Comparison of ENCODE assay signal across 19 cellular contexts in genomic region chr9:88567870-88568269, GRCh38. TPM values are rescaled to one million over a fixed set of nuclear protein-coding genes. Genes with fewer than 3 reads are reported as not detected.
DNase-seq lines count a peak whose midpoint lies in the region; ATAC-seq and TF ChIP-seq lines count a peak whose summit lies in the region.
"Had no signal": no experiment of that assay in that cellular context is flagged by ENCODE, and none has a peak within 500 bp of the region (broad histone marks: within the 10 kb centered on the region; RNA-seq: fewer than 3 reads in every experiment).

No MANE protein-coding gene starts in this region.

- no peak overlapping the region for H3K23ac ChIP-seq in trophoblast cell (ENCODE audit: low read length)

- CTCF ChIA-PET in activated CD8-positive, alpha-beta T cell treated with anti-CD3 and anti-CD28 coated beads for 36 hours (lab: Charles Lee), result no interaction called here
- CTCF ChIA-PET in activated CD8-positive, alpha-beta T cell treated with anti-CD3 and anti-CD28 coated beads, Interleukin-2, amount 10 ng/mL, durations not matched to agents 7 days and 5 days (lab: Charles Lee), result no interaction called here

- H4K8ac ChIP-seq in trophoblast cell (ENCODE audit: low read depth, low read length), result no peak overlapping the region

- no peak overlapping the region for H4K91ac ChIP-seq in trophoblast cell (ENCODE audit: low read depth, low read length)

- no peaks in the 10 kb centered on the region for H3K27me3 Mint-ChIP-seq in activated CD8-positive, alpha-beta T cell treated with anti-CD3 and anti-CD28 coated beads for 36 hours
- peaks cover 4% of the 10 kb centered on the region for H3K27me3 Mint-ChIP-seq in activated CD8-positive, alpha-beta T cell treated with anti-CD3 and anti-CD28 coated beads, Interleukin-2, amount 10 ng/mL, durations not matched to agents 7 days and 5 days (ENCODE audit: low read depth)
- peaks cover 14% of the 10 kb centered on the region for H3K27me3 Mint-ChIP-seq in activated T-helper 17 cell treated with anti-CD3 and anti-CD28 coated beads, Interleukin-2, amount 50 U/mL, for 72 hours

- no peaks in the 10 kb centered on the region for H3K36me3 ChIP-seq in trophoblast cell (ENCODE audit: control insufficient read depth in 1 of 2, insufficient read depth in 2 of 2, low read length in 2 of 2)
- H3K36me3 ChIP-seq: heart left ventricle, ovary, suprapubic skin had no signal

- DNase-seq in activated CD8-positive, alpha-beta T cell treated with anti-CD3 and anti-CD28 coated beads for 36 hours, result peak; percentile 47
- no peak for DNase-seq in activated CD8-positive, alpha-beta T cell treated with anti-CD3 and anti-CD28 coated beads, Interleukin-2, amount 10 ng/mL, durations not matched to agents 7 days and 5 days
- DNase-seq in COLO668 (lab: John Stamatoyannopoulos, UW; ENCODE audit: unreplicated experiment), result no peak
- no peak for DNase-seq in AG20443 (ENCODE audit: low spot score)
- no peak for DNase-seq in trophoblast cell
- DNase-seq: Caco-2, heart left ventricle, KG1, mucosa of descending colon, NCI-H1417, ovary had no signal

- no peak overlapping the region for H2BK12ac ChIP-seq in trophoblast cell (ENCODE audit: low read length)

- H3K14ac ChIP-seq in trophoblast cell (ENCODE audit: low read length), result no peak overlapping the region

- H3K9ac ChIP-seq in trophoblast cell (ENCODE audit: low read length), result no peak overlapping the region

- no peak overlapping the region for H3K4me3 ChIP-seq in trophoblast cell (ENCODE audit: low read depth, low read length)
- H3K4me3 ChIP-seq: coronary artery, heart left ventricle, mucosa of descending colon, ovary, SK-N-MC, smooth muscle cell, suprapubic skin had no signal

- no peak overlapping the region for H2AFZ ChIP-seq in trophoblast cell (ENCODE audit: insufficient read depth, low read length, poor library complexity)

- intact Hi-C loops in activated CD8-positive, alpha-beta T cell treated with anti-CD3 and anti-CD28 coated beads for 36 hours (cut with micrococcal nuclease), result no loop called here

- no peak overlapping the region for H3K4ac ChIP-seq in trophoblast cell (ENCODE audit: low read depth, low read length)

- H3K9me3 Mint-ChIP-seq in activated CD8-positive, alpha-beta T cell treated with anti-CD3 and anti-CD28 coated beads for 36 hours, result no peaks in the 10 kb centered on the region
- no peaks in the 10 kb centered on the region for H3K9me3 Mint-ChIP-seq in activated CD8-positive, alpha-beta T cell treated with anti-CD3 and anti-CD28 coated beads, Interleukin-2, amount 10 ng/mL, durations not matched to agents 7 days and 5 days (ENCODE audit: insufficient read depth)
- no peaks in the 10 kb centered on the region for H3K9me3 Mint-ChIP-seq in activated T-helper 17 cell treated with anti-CD3 and anti-CD28 coated beads, Interleukin-2, amount 50 U/mL, for 72 hours

- no peak overlapping the region for H3K4me3 Mint-ChIP-seq in activated CD8-positive, alpha-beta T cell treated with anti-CD3 and anti-CD28 coated beads for 36 hours
- no peak overlapping the region for H3K4me3 Mint-ChIP-seq in activated CD8-positive, alpha-beta T cell treated with anti-CD3 and anti-CD28 coated beads, Interleukin-2, amount 10 ng/mL, durations not matched to agents 7 days and 5 days
- H3K4me3 Mint-ChIP-seq in activated T-helper 17 cell treated with anti-CD3 and anti-CD28 coated beads, Interleukin-2, amount 50 U/mL, for 72 hours, result no peak overlapping the region

- no peaks in the 10 kb centered on the region for H3K36me3 Mint-ChIP-seq in activated CD8-positive, alpha-beta T cell treated with anti-CD3 and anti-CD28 coated beads for 36 hours (ENCODE audit: low read depth)
- H3K36me3 Mint-ChIP-seq in activated CD8-positive, alpha-beta T cell treated with anti-CD3 and anti-CD28 coated beads, Interleukin-2, amount 10 ng/mL, durations not matched to agents 7 days and 5 days (ENCODE audit: low read depth), result no peaks in the 10 kb centered on the region
- no peaks in the 10 kb centered on the region for H3K36me3 Mint-ChIP-seq in activated T-helper 17 cell treated with anti-CD3 and anti-CD28 coated beads, Interleukin-2, amount 50 U/mL, for 72 hours (ENCODE audit: low read depth)

- H2AK5ac ChIP-seq in trophoblast cell (ENCODE audit: low read length), result no peak overlapping the region

- no peaks in the 10 kb centered on the region for H3K4me1 Mint-ChIP-seq in activated CD8-positive, alpha-beta T cell treated with anti-CD3 and anti-CD28 coated beads for 36 hours (ENCODE audit: low read depth)
- H3K4me1 Mint-ChIP-seq in activated CD8-positive, alpha-beta T cell treated with anti-CD3 and anti-CD28 coated beads, Interleukin-2, amount 10 ng/mL, durations not matched to agents 7 days and 5 days (ENCODE audit: low read depth), result no peaks in the 10 kb centered on the region
- H3K4me1 Mint-ChIP-seq in activated T-helper 17 cell treated with anti-CD3 and anti-CD28 coated beads, Interleukin-2, amount 50 U/mL, for 72 hours, result peaks cover 4% of the 10 kb centered on the region

- H4K12ac ChIP-seq in trophoblast cell (ENCODE audit: low read depth, low read length), result no peak overlapping the region

- no peak overlapping the region for H2BK5ac ChIP-seq in trophoblast cell (ENCODE audit: low read depth, low read length, poor library complexity)

- H3K27ac Mint-ChIP-seq in activated CD8-positive, alpha-beta T cell treated with anti-CD3 and anti-CD28 coated beads for 36 hours, result no peak overlapping the region
- no peak overlapping the region for H3K27ac Mint-ChIP-seq in activated CD8-positive, alpha-beta T cell treated with anti-CD3 and anti-CD28 coated beads, Interleukin-2, amount 10 ng/mL, durations not matched to agents 7 days and 5 days
- H3K27ac Mint-ChIP-seq in activated T-helper 17 cell treated with anti-CD3 and anti-CD28 coated beads, Interleukin-2, amount 50 U/mL, for 72 hours, result no peak overlapping the region

- H3K9me3 ChIP-seq in trophoblast cell (ENCODE audit: insufficient read depth, low read depth, low read length), result no peaks in the 10 kb centered on the region
- H3K9me3 ChIP-seq: Caco-2, heart left ventricle, mucosa of descending colon, ovary, suprapubic skin had no signal

- TF ChIP-seq CTCF in activated CD8-positive, alpha-beta T cell treated with anti-CD3 and anti-CD28 coated beads for 36 hours (IDR thresholded peaks at IDR 0.05), result no peak

- H3K4me2 ChIP-seq in trophoblast cell (ENCODE audit: low read length), result no peak overlapping the region
- H3K4me2 ChIP-seq: smooth muscle cell had no signal

- H3K79me2 ChIP-seq in trophoblast cell (ENCODE audit: control insufficient read depth, insufficient read depth, low read length, poor library complexity), result no peaks in the 10 kb centered on the region

- peak; percentile 82 for ATAC-seq in activated CD8-positive, alpha-beta T cell treated with anti-CD3 and anti-CD28 coated beads for 36 hours
- ATAC-seq in activated CD8-positive, alpha-beta T cell treated with anti-CD3 and anti-CD28 coated beads, Interleukin-2, amount 10 ng/mL, durations not matched to agents 7 days and 5 days, result no peak
- ATAC-seq in GM19351 (IDR thresholded peaks at IDR 0.05; ENCODE audit: unreplicated experiment) (peak; percentile 90), HG02798 (IDR thresholded peaks at IDR 0.05; ENCODE audit: poor library complexity, unreplicated experiment) (peak; percentile 63)
- peak; percentile 98 for ATAC-seq in activated T-helper 17 cell treated with anti-CD3 and anti-CD28 coated beads, Interleukin-2, amount 50 U/mL, for 72 hours (replicated peaks)
- ATAC-seq: heart left ventricle, mucosa of descending colon had no signal

- H3K4me1 ChIP-seq in trophoblast cell (ENCODE audit: control insufficient read depth in 1 of 2, insufficient read depth in 2 of 2, low read length in 2 of 2), result no peaks in the 10 kb centered on the region
- H3K4me1 ChIP-seq: Caco-2, heart left ventricle, suprapubic skin had no signal

- H3K18ac ChIP-seq in trophoblast cell (ENCODE audit: low read length), result no peak overlapping the region

- POLR2A ChIA-PET in activated CD8-positive, alpha-beta T cell treated with anti-CD3 and anti-CD28 coated beads for 36 hours (lab: Charles Lee), result interaction anchor here (0.6 kb wide), 1 partner anchor 23 kb away, joined by 3 read pairs; no protein-coding TSS in a partner anchor
- POLR2A ChIA-PET in activated CD8-positive, alpha-beta T cell treated with anti-CD3 and anti-CD28 coated beads, Interleukin-2, amount 10 ng/mL, durations not matched to agents 7 days and 5 days (lab: Charles Lee), result no interaction called here

- H2BK120ac ChIP-seq in trophoblast cell (ENCODE audit: insufficient read depth, low read length, poor library complexity), result no peak overlapping the region

- no peak overlapping the region for H3K27ac ChIP-seq in trophoblast cell (ENCODE audit: low read depth, low read length)
- H3K27ac ChIP-seq: coronary artery, heart left ventricle, HL-60, ovary, SK-N-MC, suprapubic skin had no signal

- no peaks in the 10 kb centered on the region for H3K27me3 ChIP-seq in trophoblast cell (ENCODE audit: insufficient read depth, low read length)
- H3K27me3 ChIP-seq: heart left ventricle, ovary, suprapubic skin had no signal

- WGBS in trophoblast cell (ENCODE audit: extremely low coverage, insufficient coverage, insufficient read length), result no CpG with 5 or more reads among the region's 3 CpGs

- no peaks in the 10 kb centered on the region for H3K79me1 ChIP-seq in trophoblast cell (ENCODE audit: low read length)

RNA-seq across cellular contexts. Expression of gene NXNL2, which starts 32.9 kb away (rescaled TPM):
- not detected for total RNA-seq in activated CD8-positive, alpha-beta T cell treated with anti-CD3 and anti-CD28 coated beads for 36 hours
- total RNA-seq in activated CD8-positive, alpha-beta T cell treated with anti-CD3 and anti-CD28 coated beads, Interleukin-2, amount 10 ng/mL, durations not matched to agents 7 days and 5 days, result not detected
- total RNA-seq in activated T-helper 17 cell treated with anti-CD3 and anti-CD28 coated beads, Interleukin-2, amount 50 U/mL, for 72 hours, result not detected
- polyA plus RNA-seq in trophoblast cell (2013), result 1.5 and 1.6 TPM in 2 replicates
- total RNA-seq: heart left ventricle, mucosa of descending colon had no signal
